7 cellular contexts compared by ENCODE assay signal in genomic region chr12:59164991-59165718, GRCh38.
DNase-seq lines count a peak whose midpoint lies in the region; TF ChIP-seq lines count a peak whose summit lies in the region.

No MANE protein-coding gene starts in this region.

- no peaks in the 10 kb centered on the region for H3K27me3 Mint-ChIP-seq in nephron progenitor cell (ENCODE audit: low read depth, poor library complexity)

- H4K20me1 ChIP-seq in mammary epithelial cell (ENCODE audit: insufficient read depth, low read length), result no peaks in the 10 kb centered on the region

- H2AFZ ChIP-seq in mammary epithelial cell (ENCODE audit: low read depth, low read length), result peak overlapping the region; percentile 64

- BruUV-seq in mammary epithelial cell (replicated peaks; lab: Mats Ljungman, UMichigan), result no TSS peak

- no peaks in the 10 kb centered on the region for H3K4me1 ChIP-seq in mammary epithelial cell (ENCODE audit: insufficient read depth, low read length)

- no peak overlapping the region for H3K27ac Mint-ChIP-seq in nephron progenitor cell

- no peak overlapping the region for H3K9ac ChIP-seq in mammary epithelial cell (ENCODE audit: insufficient read depth, low read length)

- dilution Hi-C loops in mammary epithelial cell (cut with HindIII; ENCODE audit: low sequenced_read_pairs), result no loop called here

- DNase-seq in GM20000 (ENCODE audit: low spot score) (no peak), NCI-H2171 treated with DMSO at 0.1 percent for 48 hours (lab: John Stamatoyannopoulos, UW) (peak; percentile 64), mammary epithelial cell (peak; percentile 36), nephron progenitor cell (no peak), T1000 (lab: John Stamatoyannopoulos, UW) (no peak)
- no peak for DNase-seq in stimulated activated CD4-positive, alpha-beta T cell treated with anti-CD3 and anti-CD28 coated beads, Interleukin-4, amount 100 ng/mL, for 1 hour
- no peak for DNase-seq in activated T-cell treated with anti-CD3 and anti-CD28 coated beads, Interleukin-2, amount 50 U/mL, for 48 hours

- intact Hi-C loops in mammary epithelial cell (cut with micrococcal nuclease), result loop anchor here (1.0 to 5.0 kb wide), 2 partner anchors 52 to 623 kb away; no protein-coding TSS in a partner anchor

- no peak overlapping the region for H3K4me3 Mint-ChIP-seq in nephron progenitor cell

- WGBS in mammary epithelial cell (ENCODE audit: low coverage, missing lambda C conversion rate), result 3% methylated on average over 4 of the region's 4 CpGs

- CTCF ChIA-PET in mammary epithelial cell (lab: Charles Lee; ENCODE audit: low non-redundant PET), result interaction anchor here (0.6 kb wide), 1 partner anchor 212 kb away, joined by 5 read pairs; no protein-coding TSS in a partner anchor

- H3K27me3 ChIP-seq in mammary epithelial cell (ENCODE audit: insufficient read depth, low read length), result no peaks in the 10 kb centered on the region

- H3K79me2 ChIP-seq in mammary epithelial cell (ENCODE audit: insufficient read depth, low read length), result no peaks in the 10 kb centered on the region

- H3K4me2 ChIP-seq in mammary epithelial cell (ENCODE audit: insufficient read depth, low read depth, low read length), result peak overlapping the region; percentile 46

- no peaks in the 10 kb centered on the region for H3K36me3 Mint-ChIP-seq in nephron progenitor cell (ENCODE audit: low read depth)

- no peak overlapping the region for H3K4me3 ChIP-seq in mammary epithelial cell (replicated peaks in 1 of 3; ENCODE audit: insufficient read depth in 1 of 3, low read depth in 2 of 3, low read length in 3 of 3)

- TF ChIP-seq CTCF in GM20000 (IDR thresholded peaks at IDR 0.05; ENCODE audit: extremely low read depth, missing control alignments) (peak; percentile 20), mammary epithelial cell (conservative IDR thresholded peaks at IDR 0.05 in 1 of 2, IDR thresholded peaks at IDR 0.05 in 1 of 2; ENCODE audit: extremely low read depth in 1 of 2, insufficient read depth in 1 of 2, low read depth in 1 of 2, low read length in 2 of 2) (peak; percentile 47 to 65), nephron progenitor cell (IDR thresholded peaks at IDR 0.05) (peak; percentile 61)

- peaks cover 3% of the 10 kb centered on the region for H3K9me3 Mint-ChIP-seq in nephron progenitor cell

- in situ Hi-C loops in mammary epithelial cell (cut with MboI; ENCODE audit: low sequenced_read_pairs in 2 of 2), result loop anchor here (25.0 kb wide), 1 partner anchor 1178 kb away; no protein-coding TSS in a partner anchor

- H3K4me1 Mint-ChIP-seq in nephron progenitor cell, result no peaks in the 10 kb centered on the region

- H3K9me3 ChIP-seq in mammary epithelial cell (replicated peaks; ENCODE audit: insufficient read depth, low read length), result no peaks in the 10 kb centered on the region

- no peaks in the 10 kb centered on the region for H3K36me3 ChIP-seq in mammary epithelial cell (ENCODE audit: insufficient read depth, low read length)

- H3K27ac ChIP-seq in mammary epithelial cell (ENCODE audit: insufficient read depth, low read depth, low read length), result no peak overlapping the region

Comparison
In these comparisons a context has a peak if more than half of its experiments do, and no peak if none do; other contexts are left out.
1. DNase-seq: peak in NCI-H2171 treated with DMSO at 0.1 percent for 48 hours (single experiment) and mammary epithelial cell (single experiment); none in GM20000 (single experiment), nephron progenitor cell (single experiment), stimulated activated CD4-positive, alpha-beta T cell treated with anti-CD3 and anti-CD28 coated beads, Interleukin-4, amount 100 ng/mL, for 1 hour (single experiment), activated T-cell treated with anti-CD3 and anti-CD28 coated beads, Interleukin-2, amount 50 U/mL, for 48 hours (0 of 2) and T1000 (single experiment).
2. Peak in every context shown above with its lines, with median percentiles within 50 percentile points of each other: CTCF ChIP-seq.